In the genomic region with DNA sequence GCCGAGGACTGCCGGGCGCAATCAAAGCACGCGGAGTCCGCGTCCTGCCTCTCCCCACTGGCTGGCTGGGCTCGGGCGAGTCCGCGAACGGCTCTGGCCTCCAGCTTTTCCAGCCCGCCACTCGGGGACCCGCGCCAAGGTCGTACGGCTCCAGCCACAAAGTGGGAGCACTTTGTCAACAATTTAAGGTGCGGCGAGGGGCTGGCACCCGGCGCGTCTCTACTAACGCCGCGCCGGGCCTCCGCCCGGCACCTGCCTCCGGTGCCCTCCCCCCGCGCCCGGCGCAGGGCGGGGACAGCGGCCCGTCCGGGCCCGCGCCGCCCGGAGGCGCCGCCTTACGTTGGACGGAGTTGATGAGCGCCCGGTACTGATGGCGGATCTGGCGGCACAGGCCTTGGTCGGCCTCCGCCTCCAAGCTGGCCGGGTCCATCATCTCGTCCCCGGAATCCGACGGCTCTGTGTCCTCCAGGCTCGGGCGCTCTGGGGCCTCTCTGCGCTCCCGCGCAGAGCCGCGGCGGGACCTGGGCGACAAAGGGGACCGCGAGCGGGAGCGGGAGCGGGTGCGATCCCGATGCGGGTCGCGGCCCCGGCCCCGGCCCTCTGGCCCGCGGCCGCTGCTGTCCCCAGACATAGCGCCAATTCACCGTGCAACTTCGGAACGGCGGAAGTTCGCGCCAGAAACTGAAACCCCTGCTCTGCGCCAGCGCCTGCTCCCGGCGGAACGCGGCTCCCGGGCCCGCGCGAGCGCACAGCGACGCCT, we compare ENCODE assay signal across 8 cellular contexts. TPM values are rescaled to one million over a fixed set of nuclear protein-coding genes. Genes with fewer than 3 reads are reported as not detected.
DNase-seq lines count a peak whose midpoint lies in the region; ATAC-seq lines count a peak whose summit lies in the region.

A gene with protein sequence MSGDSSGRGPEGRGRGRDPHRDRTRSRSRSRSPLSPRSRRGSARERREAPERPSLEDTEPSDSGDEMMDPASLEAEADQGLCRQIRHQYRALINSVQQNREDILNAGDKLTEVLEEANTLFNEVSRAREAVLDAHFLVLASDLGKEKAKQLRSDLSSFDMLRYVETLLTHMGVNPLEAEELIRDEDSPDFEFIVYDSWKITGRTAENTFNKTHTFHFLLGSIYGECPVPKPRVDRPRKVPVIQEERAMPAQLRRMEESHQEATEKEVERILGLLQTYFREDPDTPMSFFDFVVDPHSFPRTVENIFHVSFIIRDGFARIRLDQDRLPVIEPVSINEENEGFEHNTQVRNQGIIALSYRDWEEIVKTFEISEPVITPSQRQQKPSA (minus strand): TSS at position 683 of the 760 bp plus-strand sequence. CDS start 52 bp downstream, at position 631.

- H3K27ac ChIP-seq in naive thymus-derived CD4-positive, alpha-beta T cell (ENCODE audit: low read depth, low read length), result peak within 1 kb of the TSS; percentile 74

- CTCF ChIA-PET in naive thymus-derived CD4-positive, alpha-beta T cell (lab: Charles Lee), result interaction anchor here (1.0 kb wide), 1 partner anchor 47 kb away, joined by 3 read pairs; a partner anchor contains a TSS

- peaks cover 19% of the 10 kb centered on the region for H3K4me1 Mint-ChIP-seq in activated T-helper 1 cell treated with anti-CD3 and anti-CD28 coated beads, Interleukin-12 subunit alpha, Interleukin-12 subunit beta, Interleukin-2, Interleukin-4 antibody, amounts not matched to agents 30 ng/mL and 10 ng/mL and 1 ng/mL, durations not matched to agents 14 hours and 24 hours and 36 hours (ENCODE audit: low read depth)
- peaks cover 15 to 35% (median 22%) of the 10 kb centered on the region in 7 donors for H3K4me1 Mint-ChIP-seq in naive thymus-derived CD4-positive, alpha-beta T cell
- H3K4me1 Mint-ChIP-seq in stimulated activated memory B cell treated with anti-CD40 and anti-IgM and Interleukin-4, amounts not matched to agents 10 μg/mL and 1 μg/mL and 100 μg/mL, for 72 hours, result peaks cover 29% of the 10 kb centered on the region

- no peaks in the 10 kb centered on the region for H3K27me3 ChIP-seq in naive thymus-derived CD4-positive, alpha-beta T cell (ENCODE audit: control insufficient read depth in 2 of 2, insufficient read depth in 2 of 2, low read length in 2 of 2)

- peaks cover 3 to 12% (median 4%) of the 10 kb centered on the region in 3 experiments for H3K36me3 ChIP-seq in naive thymus-derived CD4-positive, alpha-beta T cell (ENCODE audit: control insufficient read depth in 2 of 3, insufficient read depth in 3 of 3, low read length in 3 of 3)

- intact Hi-C loops in activated T-helper 1 cell treated with anti-CD3 and anti-CD28 coated beads, Interleukin-12 subunit alpha, Interleukin-12 subunit beta, Interleukin-2, Interleukin-4 antibody, amounts not matched to agents 30 ng/mL and 10 ng/mL and 1 ng/mL, durations not matched to agents 14 hours and 24 hours and 36 hours (cut with micrococcal nuclease), result loop anchor here (1.0 to 10.0 kb wide), 3 partner anchors 46 to 1120 kb away; a partner anchor contains a TSS
- intact Hi-C loops in naive thymus-derived CD4-positive, alpha-beta T cell (cut with micrococcal nuclease), result loop anchor here (1.0 to 10.0 kb wide), 6 partner anchors 46 to 1178 kb away; a partner anchor contains a TSS

- no peaks in the 10 kb centered on the region for H3K9me3 Mint-ChIP-seq in activated T-helper 1 cell treated with anti-CD3 and anti-CD28 coated beads, Interleukin-12 subunit alpha, Interleukin-12 subunit beta, Interleukin-2, Interleukin-4 antibody, amounts not matched to agents 30 ng/mL and 10 ng/mL and 1 ng/mL, durations not matched to agents 14 hours and 24 hours and 36 hours
- no peaks in the 10 kb centered on the region for H3K9me3 Mint-ChIP-seq in naive thymus-derived CD4-positive, alpha-beta T cell
- no peaks in the 10 kb centered on the region for H3K9me3 Mint-ChIP-seq in stimulated activated memory B cell treated with anti-CD40 and anti-IgM and Interleukin-4, amounts not matched to agents 10 μg/mL and 1 μg/mL and 100 μg/mL, for 72 hours

- H3K27ac Mint-ChIP-seq in activated T-helper 1 cell treated with anti-CD3 and anti-CD28 coated beads, Interleukin-12 subunit alpha, Interleukin-12 subunit beta, Interleukin-2, Interleukin-4 antibody, amounts not matched to agents 30 ng/mL and 10 ng/mL and 1 ng/mL, durations not matched to agents 14 hours and 24 hours and 36 hours, result no peak within 1 kb of the TSS
- H3K27ac Mint-ChIP-seq in naive thymus-derived CD4-positive, alpha-beta T cell, result peak within 1 kb of the TSS in 6 of 9 donors; percentile 36 to 77 (median 60)
- H3K27ac Mint-ChIP-seq in stimulated activated memory B cell treated with anti-CD40 and anti-IgM and Interleukin-4, amounts not matched to agents 10 μg/mL and 1 μg/mL and 100 μg/mL, for 72 hours, result peak within 1 kb of the TSS; percentile 46

- H3K27me3 Mint-ChIP-seq in activated T-helper 1 cell treated with anti-CD3 and anti-CD28 coated beads, Interleukin-12 subunit alpha, Interleukin-12 subunit beta, Interleukin-2, Interleukin-4 antibody, amounts not matched to agents 30 ng/mL and 10 ng/mL and 1 ng/mL, durations not matched to agents 14 hours and 24 hours and 36 hours (ENCODE audit: insufficient read depth), result no peaks in the 10 kb centered on the region
- no peaks in the 10 kb centered on the region for H3K27me3 Mint-ChIP-seq in naive thymus-derived CD4-positive, alpha-beta T cell
- H3K27me3 Mint-ChIP-seq in stimulated activated memory B cell treated with anti-CD40 and anti-IgM and Interleukin-4, amounts not matched to agents 10 μg/mL and 1 μg/mL and 100 μg/mL, for 72 hours, result no peaks in the 10 kb centered on the region

- H3K4me3 Mint-ChIP-seq in activated T-helper 1 cell treated with anti-CD3 and anti-CD28 coated beads, Interleukin-12 subunit alpha, Interleukin-12 subunit beta, Interleukin-2, Interleukin-4 antibody, amounts not matched to agents 30 ng/mL and 10 ng/mL and 1 ng/mL, durations not matched to agents 14 hours and 24 hours and 36 hours, result peak within 1 kb of the TSS; percentile 89
- peak within 1 kb of the TSS; percentile 72 to 86 (median 81) for H3K4me3 Mint-ChIP-seq in naive thymus-derived CD4-positive, alpha-beta T cell
- peak within 1 kb of the TSS; percentile 81 for H3K4me3 Mint-ChIP-seq in stimulated activated memory B cell treated with anti-CD40 and anti-IgM and Interleukin-4, amounts not matched to agents 10 μg/mL and 1 μg/mL and 100 μg/mL, for 72 hours

- DNase-seq in D341Med (ENCODE audit: low spot score), result peak; percentile 88
- peak; percentile 76 for DNase-seq in HK-2 (ENCODE audit: unreplicated experiment)
- DNase-seq in activated T-helper 1 cell treated with anti-CD3 and anti-CD28 coated beads, Interleukin-12 subunit alpha, Interleukin-12 subunit beta, Interleukin-2, Interleukin-4 antibody, amounts not matched to agents 30 ng/mL and 10 ng/mL and 1 ng/mL, durations not matched to agents 14 hours and 24 hours and 36 hours (ENCODE audit: low spot score), result peak; percentile 68
- peak; percentile 74 for DNase-seq in fibroblast of gingiva (ENCODE audit: low read depth)
- DNase-seq in naive thymus-derived CD4-positive, alpha-beta T cell, result peak; percentile 47 to 81 (median 62)

- peak; percentile 83 for ATAC-seq in GM19455 (IDR thresholded peaks at IDR 0.05; ENCODE audit: unreplicated experiment)
- ATAC-seq in naive thymus-derived CD4-positive, alpha-beta T cell, result peak; percentile 90
- peak; percentile 94 for ATAC-seq in stimulated activated memory B cell treated with anti-CD40 and anti-IgM and Interleukin-4, amounts not matched to agents 10 μg/mL and 1 μg/mL and 100 μg/mL, for 72 hours

- POLR2A ChIA-PET in naive thymus-derived CD4-positive, alpha-beta T cell (lab: Charles Lee), result interaction anchor here (0.8 to 1.8 kb wide), 2 partner anchors 46 to 47 kb away, joined by 5 read pairs; a partner anchor contains a TSS

- H3K4me1 ChIP-seq in naive thymus-derived CD4-positive, alpha-beta T cell (ENCODE audit: control insufficient read depth in 2 of 2, insufficient read depth in 2 of 2, low read length in 2 of 2), result peaks cover 6 to 11% of the 10 kb centered on the region in 2 donors

- peak within 1 kb of the TSS; percentile 86 for H3K4me3 ChIP-seq in naive thymus-derived CD4-positive, alpha-beta T cell (ENCODE audit: low read length)

- H3K36me3 Mint-ChIP-seq in activated T-helper 1 cell treated with anti-CD3 and anti-CD28 coated beads, Interleukin-12 subunit alpha, Interleukin-12 subunit beta, Interleukin-2, Interleukin-4 antibody, amounts not matched to agents 30 ng/mL and 10 ng/mL and 1 ng/mL, durations not matched to agents 14 hours and 24 hours and 36 hours (ENCODE audit: low read depth), result peaks cover 19% of the 10 kb centered on the region
- peaks cover 0 to 19% (median 11%) of the 10 kb centered on the region in 5 donors for H3K36me3 Mint-ChIP-seq in naive thymus-derived CD4-positive, alpha-beta T cell
- peaks cover 17% of the 10 kb centered on the region for H3K36me3 Mint-ChIP-seq in stimulated activated memory B cell treated with anti-CD40 and anti-IgM and Interleukin-4, amounts not matched to agents 10 μg/mL and 1 μg/mL and 100 μg/mL, for 72 hours

- H3K9me3 ChIP-seq in naive thymus-derived CD4-positive, alpha-beta T cell (ENCODE audit: control insufficient read depth in 2 of 3, low read length in 3 of 3), result no peaks in the 10 kb centered on the region

RNA-seq across cellular contexts. Expression of the gene that starts here (rescaled TPM):
- 28.6 TPM for polyA plus RNA-seq in PFSK-1 (2012; ENCODE audit: insufficient read length, low read depth)
- 77.2 and 79.1 TPM in 2 replicates for total RNA-seq in activated T-helper 1 cell treated with anti-CD3 and anti-CD28 coated beads, Interleukin-12 subunit alpha, Interleukin-12 subunit beta, Interleukin-2, Interleukin-4 antibody, amounts not matched to agents 30 ng/mL and 10 ng/mL and 1 ng/mL, durations not matched to agents 14 hours and 24 hours and 36 hours
- total RNA-seq in naive thymus-derived CD4-positive, alpha-beta T cell, result 10 to 100 TPM; 34.7 to 87.2 (median 69.4) TPM
- polyA plus RNA-seq in naive thymus-derived CD4-positive, alpha-beta T cell, result 10 to 100 TPM; 41.5 to 57.0 TPM

Comparison
In these comparisons a context has a peak if more than half of its experiments do, and no peak if none do; other contexts are left out.
1. Peak in every context shown above with its lines: DNase-seq, ATAC-seq, H3K4me3 ChIP-seq and H3K27ac ChIP-seq.